ENCODE assay signal across 21 cellular contexts in the genomic region with DNA sequence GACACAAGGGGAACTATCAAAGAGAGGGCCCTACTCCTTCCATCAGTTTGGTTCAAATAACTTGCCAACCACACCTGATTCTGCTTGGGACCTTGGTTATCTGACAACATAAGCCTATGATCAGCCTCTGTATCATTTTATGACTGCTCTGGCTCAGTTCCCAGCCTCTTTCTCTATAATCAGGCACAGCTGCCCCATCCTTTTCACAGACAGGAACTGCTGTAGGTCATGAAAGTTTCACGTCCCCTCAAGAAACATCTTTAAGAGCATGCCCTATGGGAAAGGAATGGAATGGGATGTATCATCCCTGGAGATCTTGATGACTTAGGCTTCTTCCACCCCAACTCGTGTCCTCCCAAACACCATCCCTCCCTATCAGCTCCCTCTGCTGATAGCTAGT.
A peak's percentile ranks its signal among the peaks of the same experiment; 100 is the strongest.
DNase-seq lines count a peak whose midpoint lies in the region; ATAC-seq and TF ChIP-seq lines count a peak whose summit lies in the region.
"Had no signal": no experiment of that assay in that cellular context is flagged by ENCODE, and none has a peak within 500 bp of the region (broad histone marks: within the 10 kb centered on the region; RNA-seq: fewer than 3 reads in every experiment).

No MANE protein-coding gene starts in this region.

- no peak for TF ChIP-seq CTCF in fibroblast of the aortic adventitia (IDR thresholded peaks at IDR 0.05; ENCODE audit: insufficient read depth, low read length)

- no peaks in the 10 kb centered on the region for H3K36me3 ChIP-seq in SJCRH30
- H3K36me3 ChIP-seq: BLaER1 treated with 17β-estradiol and CSF1 and Interleukin-3, amounts not matched to agents 10 nM and 100 nM; HAP-1 had no signal

- H3K9me3 ChIP-seq in SJCRH30 (replicated peaks): no peaks in the 10 kb centered on the region
- H3K9me3 ChIP-seq: HAP-1 had no signal

- peaks cover 21% of the 10 kb centered on the region; the same call in 1 of the 2 replicates for H3K4me1 ChIP-seq in SJCRH30
- H3K4me1 ChIP-seq: HAP-1 had no signal

- H3K4me3 ChIP-seq in SJCRH30: no peak overlapping the region
- no peak overlapping the region for H3K4me3 ChIP-seq in fibroblast of the aortic adventitia (ENCODE audit: low read depth, low read length)
- H3K4me3 ChIP-seq: BLaER1 treated with 17β-estradiol and CSF1 and Interleukin-3, amounts not matched to agents 10 nM and 100 nM; HAP-1 had no signal

- ATAC-seq in HG02588 (IDR thresholded peaks at IDR 0.05; ENCODE audit: unreplicated experiment) (no peak), GM18502 (IDR thresholded peaks at IDR 0.05; ENCODE audit: poor library complexity, unreplicated experiment) (no peak)
- ATAC-seq: CD8-positive, alpha-beta T cell had no signal

- peak; percentile 4 for DNase-seq in AG08395 (ENCODE audit: low spot score)
- peak; percentile 3 for DNase-seq in GM04504 (ENCODE audit: low read depth)
- DNase-seq in SJCRH30: peak; percentile 24 to 63
- peak; percentile 8 for DNase-seq in fibroblast of the aortic adventitia (ENCODE audit: low read depth)
- no peak for DNase-seq in NCI-H1092 (lab: John Stamatoyannopoulos, UW)
- DNase-seq in NCI-H446 treated with DMSO at 0.1 percent for 48 hours (lab: John Stamatoyannopoulos, UW): no peak
- DNase-seq: CD8-positive, alpha-beta T cell; DMS53; Kasumi-1; MM.1S; NCI-H1105; NCI-H2081; NCI-H510A; NCI-H82; RPMI8226; SIG-M5 had no signal

- no peak overlapping the region for H3K27ac ChIP-seq in SJCRH30
- H3K27ac ChIP-seq: 22Rv1; BLaER1 treated with 17β-estradiol and CSF1 and Interleukin-3, amounts not matched to agents 10 nM and 100 nM had no signal

- H3K27me3 ChIP-seq in SJCRH30: no peaks in the 10 kb centered on the region
- H3K27me3 ChIP-seq: BLaER1 treated with 17β-estradiol and CSF1 and Interleukin-3, amounts not matched to agents 10 nM and 100 nM had no signal

Comparison
In these comparisons a context has a peak if more than half of its experiments do, and no peak if none do; other contexts are left out.
1. DNase-seq: peak in AG08395 (single experiment), GM04504 (single experiment), SJCRH30 (2 of 2) and fibroblast of the aortic adventitia (single experiment); none in NCI-H1092 (single experiment) and NCI-H446 treated with DMSO at 0.1 percent for 48 hours (single experiment).